8 cellular contexts compared by ENCODE assay signal in genomic region chr10:102133373-102134195, GRCh38. TPM values are rescaled to one million over a fixed set of nuclear protein-coding genes. Genes with fewer than 3 reads are reported as not detected.
DNase-seq lines count a peak whose midpoint lies in the region; ATAC-seq, FAIRE-seq and TF ChIP-seq lines count a peak whose summit lies in the region.

No MANE protein-coding gene starts in this region.

- no peaks in the 10 kb centered on the region for H3K27me3 ChIP-seq in esophagus squamous epithelium
- no peaks in the 10 kb centered on the region for H3K27me3 ChIP-seq in muscle layer of colon (ENCODE audit: control insufficient read depth in 1 of 2, insufficient read depth in 2 of 2, low read length in 2 of 2)

- H3K4me3 Mint-ChIP-seq in stimulated activated effector memory CD8-positive, alpha-beta T cell treated with anti-CD3 and anti-CD28 coated beads, Interleukin-12 subunit alpha, Interleukin-12 subunit beta, amount 100 ng/mL, for 72 hours = peak overlapping the region; percentile 95

- TF ChIP-seq POLR2A in H54 (IDR thresholded peaks at IDR 0.05; ENCODE audit: low read depth, low read length) (no peak), esophagus squamous epithelium (IDR thresholded peaks at IDR 0.05) (no peak)

- H3K9me3 ChIP-seq in esophagus squamous epithelium = no peaks in the 10 kb centered on the region
- no peaks in the 10 kb centered on the region for H3K9me3 ChIP-seq in muscle layer of colon (ENCODE audit: low read length)

- peaks cover 43% of the 10 kb centered on the region for H3K4me1 Mint-ChIP-seq in stimulated activated effector memory CD8-positive, alpha-beta T cell treated with anti-CD3 and anti-CD28 coated beads, Interleukin-12 subunit alpha, Interleukin-12 subunit beta, amount 100 ng/mL, for 72 hours

- peaks cover 61% of the 10 kb centered on the region for H3K36me3 Mint-ChIP-seq in stimulated activated effector memory CD8-positive, alpha-beta T cell treated with anti-CD3 and anti-CD28 coated beads, Interleukin-12 subunit alpha, Interleukin-12 subunit beta, amount 100 ng/mL, for 72 hours

- H3K4me3 ChIP-seq in esophagus squamous epithelium = peak overlapping the region; percentile 86 to 99 (median 98)
- H3K4me3 ChIP-seq in muscle layer of colon (ENCODE audit: low read depth in 1 of 2, low read length in 2 of 2) = peak overlapping the region; percentile 55 to 87

- peak; percentile 62 for ATAC-seq in stimulated activated effector memory CD8-positive, alpha-beta T cell treated with anti-CD3 and anti-CD28 coated beads, Interleukin-12 subunit alpha, Interleukin-12 subunit beta, amount 100 ng/mL, for 72 hours
- no peak for ATAC-seq in GM21576 (IDR thresholded peaks at IDR 0.05; ENCODE audit: unreplicated experiment)

- no peak for TF ChIP-seq CTCF in esophagus squamous epithelium (IDR thresholded peaks at IDR 0.05)

- H3K36me3 ChIP-seq in esophagus squamous epithelium = peaks cover 6 to 12% (median 8%) of the 10 kb centered on the region in 3 donors
- H3K36me3 ChIP-seq in muscle layer of colon (ENCODE audit: insufficient read depth, low read length) = peaks cover 8% of the 10 kb centered on the region

- peak overlapping the region; percentile 83 for H3K9ac ChIP-seq in muscle layer of colon (ENCODE audit: low read length)

- 0% methylated on average over 8 to 16 of the region's 48 CpGs for WGBS in esophagus squamous epithelium, 2 donors

- FAIRE-seq in H54 (lab: Jason Lieb, UNC) = no peak

- H3K27ac ChIP-seq in esophagus squamous epithelium = peak overlapping the region; percentile 94 to 99 (median 97)
- H3K27ac ChIP-seq in muscle layer of colon (ENCODE audit: low read depth, low read length) = peak overlapping the region; percentile 94

- H3K9me3 Mint-ChIP-seq in stimulated activated effector memory CD8-positive, alpha-beta T cell treated with anti-CD3 and anti-CD28 coated beads, Interleukin-12 subunit alpha, Interleukin-12 subunit beta, amount 100 ng/mL, for 72 hours = no peaks in the 10 kb centered on the region

- intact Hi-C loops in esophagus squamous epithelium (cut with DNase I) = no loop called here

- H3K4me1 ChIP-seq in esophagus squamous epithelium (peaks cover 31 to 57% (median 34%) of the 10 kb centered on the region in 3 donors), muscle layer of colon (ENCODE audit: insufficient read depth, low read length) (peaks cover 30% of the 10 kb centered on the region)

- H3K27ac Mint-ChIP-seq in stimulated activated effector memory CD8-positive, alpha-beta T cell treated with anti-CD3 and anti-CD28 coated beads, Interleukin-12 subunit alpha, Interleukin-12 subunit beta, amount 100 ng/mL, for 72 hours = peak overlapping the region; percentile 99

- DNase-seq in C1 segment of cervical spinal cord (lab: John Stamatoyannopoulos, UW) (peak in 12 of 14 donors; percentile 15 to 91 (median 76)), H54 (ENCODE audit: insufficient read length, low spot score) (peak; percentile 76), NCI-H82 treated with DMSO at 0.1 percent for 48 hours (lab: John Stamatoyannopoulos, UW; ENCODE audit: unreplicated experiment) (peak; percentile 23), activated T-cell treated with anti-CD3 and anti-CD28 coated beads for 4 hours (peak; percentile 63), esophagus squamous epithelium (lab: John Stamatoyannopoulos, UW) (no peak)
- peak; percentile 45 to 81 for DNase-seq in stimulated activated effector memory CD8-positive, alpha-beta T cell treated with anti-CD3 and anti-CD28 coated beads, Interleukin-12 subunit alpha, Interleukin-12 subunit beta, amount 100 ng/mL, for 72 hours (ENCODE audit: low spot score in 2 of 2)

RNA-seq across cellular contexts. Expression of gene PPRC1, which starts 0.7 kb away (rescaled TPM):
- 10 to 100 TPM; 10.5 to 29.9 (median 27.2) TPM for total RNA-seq in esophagus squamous epithelium

RNA-seq across cellular contexts. Expression of gene LDB1, which starts 13.4 kb away (rescaled TPM):
- 10 to 100 TPM; 26.2 to 54.0 (median 27.3) TPM for total RNA-seq in esophagus squamous epithelium

RNA-seq across cellular contexts. Expression of gene NOLC1, which starts 18.6 kb away (rescaled TPM):
- total RNA-seq in esophagus squamous epithelium = 10 to 100 TPM; 38.6 to 90.6 (median 83.4) TPM
